Comparison of ENCODE assay signal across 8 cellular contexts in genomic region chr13:110984798-110985197, GRCh38.
"Had no signal": no experiment of that assay in that cellular context is flagged by ENCODE, and none has a peak within 500 bp of the region (broad histone marks: within the 10 kb centered on the region; RNA-seq: fewer than 3 reads in every experiment).

No MANE protein-coding gene starts in this region.

- DNase-seq: GM23248, GOT3, H7, HFFc6, KG1 had no signal

- H2AFZ ChIP-seq: GM23248 had no signal

- H3K9me3 ChIP-seq: HAP-1 had no signal

- H3K9ac ChIP-seq: GM23248 had no signal

- H3K4me3 ChIP-seq: GM23248, HAP-1 had no signal

- FAIRE-seq: HTR-8/SVneo had no signal

- H3K36me3 ChIP-seq: HAP-1 had no signal

- H3K4me1 ChIP-seq: HAP-1 had no signal

- H3K27ac ChIP-seq: GM23248 had no signal

- ATAC-seq: HCT116 had no signal
